In the genomic region with DNA sequence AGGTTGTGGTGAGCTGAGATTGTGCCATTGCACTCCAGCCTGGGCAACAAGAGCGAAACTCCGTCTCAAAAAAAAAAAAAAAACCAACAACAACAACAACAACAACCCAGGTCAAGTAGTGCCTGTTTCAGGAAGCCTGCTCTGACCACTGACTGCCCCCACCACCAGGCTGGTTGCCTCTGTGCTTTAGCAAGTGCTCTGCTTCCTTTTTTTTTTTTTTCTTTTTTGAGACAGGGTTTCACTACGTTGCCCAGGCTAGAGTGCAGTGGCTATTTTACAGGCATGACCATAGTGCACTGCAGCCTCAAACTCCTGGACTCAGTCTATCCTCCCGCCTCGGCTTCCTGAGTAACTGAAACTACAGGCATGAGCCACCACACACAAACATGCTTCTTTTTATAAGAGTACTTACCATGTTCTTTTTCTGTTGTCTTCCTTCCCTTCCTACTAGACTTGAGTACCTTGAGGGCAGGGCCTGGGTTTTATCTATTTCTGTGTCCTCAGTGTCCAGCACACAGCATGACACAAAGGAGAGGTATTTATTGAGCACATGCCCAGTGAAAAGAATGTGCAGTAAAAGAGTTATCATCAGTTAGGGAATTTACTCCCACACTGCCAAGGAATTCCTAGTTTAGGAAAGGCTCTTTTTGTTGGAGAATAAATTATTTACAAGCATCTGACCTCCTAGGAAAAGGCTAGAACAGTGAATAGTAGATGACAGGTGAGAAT, we compare ENCODE assay signal across 9 cellular contexts. TPM values are rescaled to one million over a fixed set of nuclear protein-coding genes. Genes with fewer than 3 reads are reported as not detected.
DNase-seq lines count a peak whose midpoint lies in the region; ATAC-seq, FAIRE-seq and TF ChIP-seq lines count a peak whose summit lies in the region.
"Had no signal": no experiment of that assay in that cellular context is flagged by ENCODE, and none has a peak within 500 bp of the region (broad histone marks: within the 10 kb centered on the region; RNA-seq: fewer than 3 reads in every experiment).

No MANE protein-coding gene starts in this region.

- peak overlapping the region; percentile 22 for H3K4me2 ChIP-seq in GM23248 (ENCODE audit: unreplicated experiment)

- H3K9me3 Mint-ChIP-seq in activated CD4-positive, alpha-beta memory T cell treated with anti-CD3 and anti-CD28 coated beads, Interleukin-2, amount 10 ng/mL, durations not matched to agents 7 days and 5 days: no peaks in the 10 kb centered on the region

- no peaks in the 10 kb centered on the region for H3K36me3 ChIP-seq in GM23248 (ENCODE audit: low read depth)
- no peaks in the 10 kb centered on the region for H3K36me3 ChIP-seq in gastrocnemius medialis
- H3K36me3 ChIP-seq: prostate gland had no signal

- no peak overlapping the region for H3K27ac Mint-ChIP-seq in activated CD4-positive, alpha-beta memory T cell treated with anti-CD3 and anti-CD28 coated beads, Interleukin-2, amount 10 ng/mL, durations not matched to agents 7 days and 5 days

- no peaks in the 10 kb centered on the region for H3K79me2 ChIP-seq in GM23248 (ENCODE audit: insufficient read depth)

- peaks cover 20% of the 10 kb centered on the region for H3K4me1 ChIP-seq in GM23248 (ENCODE audit: insufficient read depth)
- H3K4me1 ChIP-seq in gastrocnemius medialis: peaks cover 22 to 27% of the 10 kb centered on the region in 2 donors
- H3K4me1 ChIP-seq: prostate gland had no signal

- peaks cover 9% of the 10 kb centered on the region for H3K4me1 Mint-ChIP-seq in activated CD4-positive, alpha-beta memory T cell treated with anti-CD3 and anti-CD28 coated beads, Interleukin-2, amount 10 ng/mL, durations not matched to agents 7 days and 5 days

- TF ChIP-seq CTCF in fibroblast of pulmonary artery (IDR thresholded peaks at IDR 0.05; ENCODE audit: low read length, missing control alignments): no peak
- TF ChIP-seq CTCF in gastrocnemius medialis (IDR thresholded peaks at IDR 0.05 in 4 of 5, conservative IDR thresholded peaks at IDR 0.05 in 1 of 5): no peak

- TF ChIP-seq POLR2A in gastrocnemius medialis (IDR thresholded peaks at IDR 0.05): no peak

- POLR2A ChIA-PET in activated CD4-positive, alpha-beta memory T cell treated with anti-CD3 and anti-CD28 coated beads, Interleukin-2, amount 10 ng/mL, durations not matched to agents 7 days and 5 days (lab: Charles Lee): no interaction called here

- H3K9ac ChIP-seq in GM23248: no peak overlapping the region

- no peak overlapping the region for H2AFZ ChIP-seq in GM23248

- peaks cover 2% of the 10 kb centered on the region for H3K27me3 Mint-ChIP-seq in activated CD4-positive, alpha-beta memory T cell treated with anti-CD3 and anti-CD28 coated beads, Interleukin-2, amount 10 ng/mL, durations not matched to agents 7 days and 5 days

- no peak overlapping the region for H3K4me3 Mint-ChIP-seq in activated CD4-positive, alpha-beta memory T cell treated with anti-CD3 and anti-CD28 coated beads, Interleukin-2, amount 10 ng/mL, durations not matched to agents 7 days and 5 days

- peak; percentile 77 for DNase-seq in GM23248
- DNase-seq in RCC 7860 (ENCODE audit: low spot score): peak; percentile 85
- DNase-seq in fibroblast of pulmonary artery (ENCODE audit: low read depth): peak; percentile 91
- DNase-seq in gastrocnemius medialis: no peak
- DNase-seq in stimulated activated CD4-positive, alpha-beta T cell treated with anti-CD3 and anti-CD28 coated beads, Interleukin-12 subunit alpha, Interleukin-12 subunit beta, amount 100 ng/mL, for 4 hours: no peak
- DNase-seq in NCI-H1417 treated with DMSO at 0.1 percent for 48 hours (lab: John Stamatoyannopoulos, UW): no peak
- no peak for DNase-seq in activated CD4-positive, alpha-beta memory T cell treated with anti-CD3 and anti-CD28 coated beads, Interleukin-2, amount 10 ng/mL, durations not matched to agents 7 days and 5 days

- H3K36me3 Mint-ChIP-seq in activated CD4-positive, alpha-beta memory T cell treated with anti-CD3 and anti-CD28 coated beads, Interleukin-2, amount 10 ng/mL, durations not matched to agents 7 days and 5 days (ENCODE audit: low read depth): no peaks in the 10 kb centered on the region

- no peaks in the 10 kb centered on the region for H3K9me2 ChIP-seq in GM23248 (ENCODE audit: insufficient read depth)

- H3K4me3 ChIP-seq in GM23248 (no peak overlapping the region), fibroblast of pulmonary artery (replicated peaks; ENCODE audit: low read depth, low read length) (no peak overlapping the region), gastrocnemius medialis (no peak overlapping the region)
- H3K4me3 ChIP-seq: prostate gland had no signal

- ATAC-seq in gastrocnemius medialis: no peak
- no peak for ATAC-seq in GM18870 (IDR thresholded peaks at IDR 0.05; ENCODE audit: unreplicated experiment)

- in situ Hi-C loops in GM23248 (cut with MboI) (loop anchor here (25.0 kb wide), 1 partner anchor 479 kb away; a partner anchor contains a TSS), gastrocnemius medialis (cut with MboI; ENCODE audit: low sequenced_read_pairs in 4 of 4) (loop anchor here in 2 of 4 donors (10.0 to 25.0 kb wide), 2 partner anchors 217 to 479 kb away; a partner anchor contains a TSS)

- H3K27ac ChIP-seq in GM23248: peak overlapping the region; percentile 34
- H3K27ac ChIP-seq in gastrocnemius medialis: peak overlapping the region; percentile 87 to 96 (median 94)
- H3K27ac ChIP-seq: prostate gland had no signal

- FAIRE-seq in RCC 7860 (lab: Jason Lieb, UNC): peak; percentile 73

- H3K27me3 ChIP-seq in GM23248 (replicated peaks; ENCODE audit: insufficient read depth) (no peaks in the 10 kb centered on the region), gastrocnemius medialis (no peaks in the 10 kb centered on the region)

- WGBS in GM23248 (ENCODE audit: low coverage in 1 of 2, low lambda C conversion rate in 2 of 2, missing lambda C conversion rate in 2 of 2), 2 experiments: 83% methylated on average over 4 to 5 of the region's 5 CpGs

- H3F3A ChIP-seq in GM23248 (ENCODE audit: insufficient read depth): peaks cover 14% of the 10 kb centered on the region

- H4K20me1 ChIP-seq in GM23248 (ENCODE audit: insufficient read depth): no peaks in the 10 kb centered on the region

- H3K9me3 ChIP-seq in GM23248 (ENCODE audit: low read depth) (no peaks in the 10 kb centered on the region), gastrocnemius medialis (no peaks in the 10 kb centered on the region)
- H3K9me3 ChIP-seq: prostate gland had no signal

- intact Hi-C loops in gastrocnemius medialis (cut with DNase I; ENCODE audit: low total_unique reads): loop anchor here (1.0 to 10.0 kb wide), 3 partner anchors 18 to 1847 kb away; a partner anchor contains a TSS

- CTCF ChIA-PET in activated CD4-positive, alpha-beta memory T cell treated with anti-CD3 and anti-CD28 coated beads, Interleukin-2, amount 10 ng/mL, durations not matched to agents 7 days and 5 days (lab: Charles Lee): no interaction called here

RNA-seq across cellular contexts. Expression of a gene that starts 9.9 kb away (rescaled TPM):
- 5.1 and 6.9 TPM in 2 replicates for total RNA-seq in GM23248 (2014; rRNA removed; shearing (Covaris generic))
- 12.1 and 12.9 TPM in 2 replicates for polyA plus RNA-seq in GM23248 (2016; fragmentation: Nextera tagmentation; extraction: Ambion mirVana)
- 10 to 100 TPM; 18.7 to 22.3 (median 20.1) TPM for total RNA-seq in gastrocnemius medialis
- 10 to 100 TPM; 13.6 TPM for total RNA-seq in activated CD4-positive, alpha-beta memory T cell treated with anti-CD3 and anti-CD28 coated beads, Interleukin-2, amount 10 ng/mL, durations not matched to agents 7 days and 5 days

RNA-seq across cellular contexts. Expression of a gene that starts 18.2 kb away (rescaled TPM):
- 56.1 and 57.9 TPM in 2 replicates for total RNA-seq in GM23248 (2014; rRNA removed; shearing (Covaris generic))
- polyA plus RNA-seq in GM23248 (2016; fragmentation: Nextera tagmentation; extraction: Ambion mirVana): 15.1 and 16.1 TPM in 2 replicates
- 100 to 1,000 TPM; 136 to 248 (median 194) TPM for total RNA-seq in gastrocnemius medialis
- 10 to 100 TPM; 12.7 to 12.8 TPM for total RNA-seq in activated CD4-positive, alpha-beta memory T cell treated with anti-CD3 and anti-CD28 coated beads, Interleukin-2, amount 10 ng/mL, durations not matched to agents 7 days and 5 days

Comparison
In these comparisons a context has a peak if more than half of its experiments do, and no peak if none do; other contexts are left out.
1. DNase-seq: peak in GM23248 (single experiment), RCC 7860 (single experiment) and fibroblast of pulmonary artery (single experiment); none in gastrocnemius medialis (0 of 2), stimulated activated CD4-positive, alpha-beta T cell treated with anti-CD3 and anti-CD28 coated beads, Interleukin-12 subunit alpha, Interleukin-12 subunit beta, amount 100 ng/mL, for 4 hours (single experiment), NCI-H1417 treated with DMSO at 0.1 percent for 48 hours (single experiment) and activated CD4-positive, alpha-beta memory T cell treated with anti-CD3 and anti-CD28 coated beads, Interleukin-2, amount 10 ng/mL, durations not matched to agents 7 days and 5 days (single experiment).